Comparison of ENCODE assay signal across 24 cellular contexts in genomic region chr14:23454445-23454856, GRCh38. TPM values are rescaled to one million over a fixed set of nuclear protein-coding genes. Genes with fewer than 3 reads are reported as not detected.
DNase-seq lines count a peak whose midpoint lies in the region; ATAC-seq and TF ChIP-seq lines count a peak whose summit lies in the region.
"Had no signal": no experiment of that assay in that cellular context is flagged by ENCODE, and none has a peak within 500 bp of the region (broad histone marks: within the 10 kb centered on the region; RNA-seq: fewer than 3 reads in every experiment).

No MANE protein-coding gene starts in this region.

- H3K4me2 ChIP-seq in mammary epithelial cell (ENCODE audit: insufficient read depth, low read depth, low read length) = no peak overlapping the region
- H3K4me2 ChIP-seq in OCI-LY7 (ENCODE audit: low read length) = no peak overlapping the region
- H3K4me2 ChIP-seq: A549 had no signal

- intact Hi-C loops in mammary epithelial cell (cut with micrococcal nuclease) = no loop called here
- intact Hi-C loops in breast epithelium (cut with DNase I; ENCODE audit: low total_unique reads) = no loop called here
- intact Hi-C loops in prostate gland (cut with DNase I) = no loop called here
- intact Hi-C loops in OCI-LY7 (cut with micrococcal nuclease; ENCODE audit: unreplicated experiment) = no loop called here

- in situ Hi-C loops in mammary epithelial cell (cut with MboI; ENCODE audit: low sequenced_read_pairs in 2 of 2) (no loop called here), SK-MEL-5 (cut with HindIII; ENCODE audit: low pct_unique_long_range_greater_than_20kb, low sequenced_read_pairs) (no loop called here)

- CTCF ChIA-PET in mammary epithelial cell (lab: Charles Lee; ENCODE audit: low non-redundant PET) = interaction anchor here (0.7 kb wide), 1 partner anchor 103 kb away, joined by 3 read pairs; no protein-coding TSS in a partner anchor
- CTCF ChIA-PET in OCI-LY7 (lab: Charles Lee; ENCODE audit: unreplicated experiment) = no interaction called here

- H3K9ac ChIP-seq in mammary epithelial cell (ENCODE audit: insufficient read depth, low read length) = no peak overlapping the region

- BruUV-seq in mammary epithelial cell (replicated peaks; lab: Mats Ljungman, UMichigan) (no TSS peak), OCI-LY7 (replicated peaks; lab: Mats Ljungman, UMichigan) (no TSS peak)

- TF ChIP-seq CTCF in mammary epithelial cell (conservative IDR thresholded peaks at IDR 0.05 in 1 of 2, IDR thresholded peaks at IDR 0.05 in 1 of 2; ENCODE audit: extremely low read depth in 1 of 2, insufficient read depth in 1 of 2, low read depth in 1 of 2, low read length in 2 of 2) (no peak), breast epithelium (IDR thresholded peaks at IDR 0.05) (no peak), prostate gland (IDR thresholded peaks at IDR 0.05) (no peak), OCI-LY7 (conservative IDR thresholded peaks at IDR 0.05; ENCODE audit: low read length) (no peak)

- H3K4me1 ChIP-seq in mammary epithelial cell (ENCODE audit: insufficient read depth, low read length) (peaks cover 14% of the 10 kb centered on the region), breast epithelium (no peaks in the 10 kb centered on the region), prostate gland (replicated peaks) (no peaks in the 10 kb centered on the region), OCI-LY7 (ENCODE audit: insufficient read depth, low read length, poor library complexity, severe bottlenecking) (no peaks in the 10 kb centered on the region)
- H3K4me1 ChIP-seq: BE2C, gastrocnemius medialis, sigmoid colon had no signal

- no peak for TF ChIP-seq POLR2A in breast epithelium (IDR thresholded peaks at IDR 0.05)
- TF ChIP-seq POLR2A in prostate gland (IDR thresholded peaks at IDR 0.05) = no peak

- DNase-seq in mammary epithelial cell (peak; percentile 93), breast epithelium (ENCODE audit: low spot score in 2 of 2) (no peak), SK-MEL-5 (ENCODE audit: low read depth, low spot score) (peak; percentile 55), prostate gland (ENCODE audit: low spot score) (peak; percentile 12), NCI-H2196 treated with DMSO at 0.1 percent for 48 hours (lab: John Stamatoyannopoulos, UW; ENCODE audit: unreplicated experiment) (no peak), OCI-LY7 (ENCODE audit: low spot score) (no peak)
- DNase-seq: activated CD4-positive, alpha-beta memory T cell treated with anti-CD3 and anti-CD28 coated beads for 36 hours; BE2C; Calu3; caudate nucleus; gastrocnemius medialis; mesendoderm; NCI-H146; sigmoid colon had no signal

- peak overlapping the region; percentile 64 for H3K27ac ChIP-seq in mammary epithelial cell (ENCODE audit: insufficient read depth, low read depth, low read length)
- no peak overlapping the region for H3K27ac ChIP-seq in breast epithelium
- no peak overlapping the region for H3K27ac ChIP-seq in prostate gland
- H3K27ac ChIP-seq in OCI-LY7 (ENCODE audit: low read depth, low read length, poor library complexity, severe bottlenecking) = no peak overlapping the region
- H3K27ac ChIP-seq: A549, gastrocnemius medialis, sigmoid colon had no signal

- H3K27me3 ChIP-seq in mammary epithelial cell (ENCODE audit: insufficient read depth, low read length) (no peaks in the 10 kb centered on the region), breast epithelium (no peaks in the 10 kb centered on the region), prostate gland (replicated peaks; ENCODE audit: insufficient read depth) (no peaks in the 10 kb centered on the region)
- H3K27me3 ChIP-seq: gastrocnemius medialis had no signal

- H3K9me2 ChIP-seq in OCI-LY7 (ENCODE audit: insufficient read depth, low read length) = no peaks in the 10 kb centered on the region

- H3K79me2 ChIP-seq in mammary epithelial cell (ENCODE audit: insufficient read depth, low read length) (no peaks in the 10 kb centered on the region), OCI-LY7 (ENCODE audit: insufficient read depth, low read depth, low read length) (no peaks in the 10 kb centered on the region)

- 0% methylated on average over 1 of the region's 1 CpG for whole genome bisulfite sequencing in mammary epithelial cell (ENCODE audit: low coverage, missing lambda C conversion rate)
- 0% methylated on average over 1 of the region's 1 CpG for WGBS in prostate gland

- H3K4me3 ChIP-seq in mammary epithelial cell (replicated peaks in 1 of 3; ENCODE audit: insufficient read depth in 1 of 3, low read depth in 2 of 3, low read length in 3 of 3) = no peak overlapping the region
- H3K4me3 ChIP-seq in breast epithelium = no peak overlapping the region
- H3K4me3 ChIP-seq in prostate gland = no peak overlapping the region
- H3K4me3 ChIP-seq in OCI-LY7 (ENCODE audit: low read depth, low read length, poor library complexity, severe bottlenecking) = no peak overlapping the region
- H3K4me3 ChIP-seq: A549, gastrocnemius medialis, sigmoid colon had no signal

- H3K9me3 ChIP-seq in mammary epithelial cell (replicated peaks; ENCODE audit: insufficient read depth, low read length) = no peaks in the 10 kb centered on the region
- no peaks in the 10 kb centered on the region for H3K9me3 ChIP-seq in breast epithelium
- H3K9me3 ChIP-seq in prostate gland = no peaks in the 10 kb centered on the region
- no peaks in the 10 kb centered on the region for H3K9me3 ChIP-seq in OCI-LY7 (ENCODE audit: low read length)
- H3K9me3 ChIP-seq: BE2C, gastrocnemius medialis had no signal

- H2AFZ ChIP-seq in mammary epithelial cell (ENCODE audit: low read depth, low read length) (peak overlapping the region; percentile 70), OCI-LY7 (ENCODE audit: low read length) (no peak overlapping the region)

- H3K36me3 ChIP-seq in mammary epithelial cell (ENCODE audit: insufficient read depth, low read length) (no peaks in the 10 kb centered on the region), breast epithelium (no peaks in the 10 kb centered on the region), prostate gland (no peaks in the 10 kb centered on the region), OCI-LY7 (ENCODE audit: insufficient read depth, low read length) (no peaks in the 10 kb centered on the region)
- H3K36me3 ChIP-seq: BE2C, gastrocnemius medialis, sigmoid colon had no signal

- POLR2A ChIA-PET in OCI-LY7 (lab: Charles Lee) = no interaction called here

- dilution Hi-C loops in mammary epithelial cell (cut with HindIII; ENCODE audit: low sequenced_read_pairs) = loop anchor here (5.0 kb wide), 1 partner anchor 47 kb away; the partner anchor contains the start of gene MYH6

- ATAC-seq in esophagus mucosa = peak; percentile 36
- no peak for ATAC-seq in GM19328 (IDR thresholded peaks at IDR 0.05; ENCODE audit: unreplicated experiment)
- ATAC-seq: A549; gastrocnemius medialis; natural killer cell treated with Interleukin-12 subunit alpha and Interleukin-12 subunit beta and Interleukin-15 and Interleukin-18, amount 100 ng/mL, for 72 hours had no signal

- no peaks in the 10 kb centered on the region for H4K20me1 ChIP-seq in mammary epithelial cell (ENCODE audit: insufficient read depth, low read length)
- H4K20me1 ChIP-seq in OCI-LY7 (ENCODE audit: insufficient read depth, low read length) = no peaks in the 10 kb centered on the region

RNA-seq across cellular contexts. Expression of gene NGDN, which starts 15.1 kb away (rescaled TPM):
- total RNA-seq in mammary epithelial cell (10 to 100 TPM; 27.0 to 34.5 TPM), breast epithelium (10 to 100 TPM; 39.8 to 58.8 (median 42.3) TPM), esophagus mucosa (20.4 TPM), prostate gland (10 to 100 TPM; 33.7 to 37.0 TPM), OCI-LY7 (2022) (48.7 and 57.5 TPM in 2 replicates)
- polyA plus RNA-seq in mammary epithelial cell = 42.0 TPM
- polyA minus RNA-seq in mammary epithelial cell = 12.9 TPM
- 61.6 and 63.6 TPM in 2 replicates for total RNA-seq in SK-MEL-5 (2014; rRNA removed; shearing (Covaris generic))
- 40.9 and 41.2 TPM in 2 replicates for polyA plus RNA-seq in SK-MEL-5 (2015; cell fraction: cytosol; rRNA removed)
- polyA plus RNA-seq in SK-MEL-5 (2015; cell fraction: nucleus; rRNA removed) = 77.7 and 86.7 TPM in 2 replicates
- total RNA-seq in OCI-LY7 (2014; rRNA removed; shearing (Covaris generic)) = 53.6 and 87.1 TPM in 2 replicates

RNA-seq across cellular contexts. Expression of gene MYH7, which starts 19.0 kb away (rescaled TPM):
- total RNA-seq in mammary epithelial cell (not detected), breast epithelium (not detected), esophagus mucosa (0.72 TPM), prostate gland (10 to 100 TPM in 1 of 2 donors, under 1 TPM in 1; 0.28 to 40.1 TPM), OCI-LY7 (2022) (not detected in 2 replicates)
- polyA plus RNA-seq in mammary epithelial cell = not detected
- not detected for polyA minus RNA-seq in mammary epithelial cell
- total RNA-seq in SK-MEL-5 (2014; rRNA removed; shearing (Covaris generic)) = 0.05 TPM in 1 of 2 replicates, not detected in the other
- 0.04 TPM in 1 of 2 replicates, not detected in the other for polyA plus RNA-seq in SK-MEL-5 (2015; cell fraction: cytosol; rRNA removed)
- polyA plus RNA-seq in SK-MEL-5 (2015; cell fraction: nucleus; rRNA removed) = not detected in 2 replicates
- total RNA-seq in OCI-LY7 (2014; rRNA removed; shearing (Covaris generic)) = not detected in 2 replicates
- total RNA-seq: Calu3; dermis microvascular lymphatic vessel endothelial cell; epithelial cell of proximal tubule; G401; MCF 10A; natural killer cell treated with Interleukin-12 subunit alpha and Interleukin-12 subunit beta and Interleukin-15 and Interleukin-18, amount 100 ng/mL, for 72 hours; RPMI7951 had no signal
- polyA plus RNA-seq: A549 had no signal

RNA-seq across cellular contexts. Expression of gene MYH6, which starts 46.4 kb away (rescaled TPM):
- not detected for total RNA-seq in mammary epithelial cell
- not detected for polyA plus RNA-seq in mammary epithelial cell
- polyA minus RNA-seq in mammary epithelial cell = not detected
- not detected for total RNA-seq in breast epithelium
- total RNA-seq in SK-MEL-5 (2014; rRNA removed; shearing (Covaris generic)) = not detected in 2 replicates
- polyA plus RNA-seq in SK-MEL-5 (2015; cell fraction: cytosol; rRNA removed) = not detected in 2 replicates
- polyA plus RNA-seq in SK-MEL-5 (2015; cell fraction: nucleus; rRNA removed) = not detected in 2 replicates
- not detected for total RNA-seq in esophagus mucosa
- 1 to 10 TPM in 1 of 2 donors, not detected in 1; 3.1 TPM for total RNA-seq in prostate gland
- total RNA-seq in OCI-LY7 (2014; rRNA removed; shearing (Covaris generic)) = not detected in 2 replicates
- total RNA-seq in OCI-LY7 (2022) = not detected in 2 replicates
- total RNA-seq: Calu3, dermis microvascular lymphatic vessel endothelial cell, epithelial cell of proximal tubule, G401, MCF 10A, RPMI7951, sigmoid colon, temporal lobe had no signal
- polyA plus RNA-seq: A549 had no signal

Comparison
In these comparisons a context has a peak if more than half of its experiments do, and no peak if none do; other contexts are left out.
1. DNase-seq: peak in mammary epithelial cell (single experiment), SK-MEL-5 (single experiment) and prostate gland (single experiment); none in breast epithelium (0 of 2), NCI-H2196 treated with DMSO at 0.1 percent for 48 hours (single experiment) and OCI-LY7 (single experiment).